14 cellular contexts compared by ENCODE assay signal in the genomic region with DNA sequence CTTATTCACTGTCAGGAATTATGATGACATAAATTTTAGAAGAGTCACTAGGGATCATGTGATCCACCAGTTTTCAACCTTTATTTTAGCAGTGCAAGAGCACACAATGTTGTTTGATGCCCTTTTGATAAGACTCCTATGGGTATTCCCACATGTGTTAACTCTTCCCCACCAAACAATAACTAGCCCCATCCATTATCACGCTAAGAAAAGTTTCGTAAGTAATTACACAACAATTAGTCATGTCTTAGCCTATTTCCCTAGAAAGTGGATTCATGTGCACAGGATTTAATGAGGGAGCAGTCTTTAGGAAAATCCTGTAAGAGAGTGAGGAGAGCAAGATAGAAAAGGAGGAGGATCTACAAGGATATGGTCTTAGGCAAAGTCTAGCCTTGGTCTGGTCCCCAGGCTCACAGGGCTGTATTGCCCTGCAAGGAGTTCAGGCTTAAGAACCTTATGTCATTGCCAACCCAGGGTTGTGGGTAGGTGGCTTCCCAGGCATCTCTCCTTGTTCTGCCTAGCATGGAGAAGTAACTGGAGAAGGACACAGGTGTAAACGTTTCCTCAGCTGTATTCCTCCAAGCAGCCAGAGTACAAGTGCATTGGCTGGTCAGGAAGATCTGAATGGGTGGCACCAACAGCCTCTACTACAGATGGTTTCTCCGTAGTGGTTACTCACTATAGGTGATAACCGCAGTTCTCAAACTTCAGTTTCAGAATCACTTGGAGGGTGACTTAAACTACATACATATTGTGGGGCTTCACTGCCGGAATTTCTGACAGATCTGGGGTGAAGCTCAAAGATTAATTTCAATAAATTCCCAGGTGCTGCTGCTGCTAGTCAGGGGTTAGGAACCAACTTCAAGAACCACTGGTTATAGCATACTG.
DNase-seq lines count a peak whose midpoint lies in the region; ATAC-seq and TF ChIP-seq lines count a peak whose summit lies in the region.
"Had no signal": no experiment of that assay in that cellular context is flagged by ENCODE, and none has a peak within 500 bp of the region (broad histone marks: within the 10 kb centered on the region; RNA-seq: fewer than 3 reads in every experiment).

No MANE protein-coding gene starts in this region.

- peaks cover 0 to 2% (median 2%) of the 10 kb centered on the region in 3 donors for H3K27me3 Mint-ChIP-seq in CD14-positive monocyte (ENCODE audit: low read depth in 3 of 3)

- H3K9me3 Mint-ChIP-seq in CD14-positive monocyte: peaks cover 0 to 7% (median 0%) of the 10 kb centered on the region in 7 donors
- H3K9me3 Mint-ChIP-seq: activated naive CD4-positive, alpha-beta T cell treated with anti-CD3 and anti-CD28 coated beads, Interleukin-2, amount 10 ng/mL, durations not matched to agents 7 days and 5 days had no signal

- no peak overlapping the region for H3K27ac Mint-ChIP-seq in CD14-positive monocyte
- H3K27ac Mint-ChIP-seq: activated naive CD4-positive, alpha-beta T cell treated with anti-CD3 and anti-CD28 coated beads, Interleukin-2, amount 10 ng/mL, durations not matched to agents 7 days and 5 days had no signal

- H3K4me1 Mint-ChIP-seq in CD14-positive monocyte: no peaks in the 10 kb centered on the region
- H3K4me1 Mint-ChIP-seq: activated naive CD4-positive, alpha-beta T cell treated with anti-CD3 and anti-CD28 coated beads, Interleukin-2, amount 10 ng/mL, durations not matched to agents 7 days and 5 days had no signal

- no peak overlapping the region for H3K4me3 ChIP-seq in fibroblast of mammary gland (ENCODE audit: control insufficient read depth, low read depth, low read length)
- no peak overlapping the region for H3K4me3 ChIP-seq in ovary
- H3K4me3 ChIP-seq: colonic mucosa had no signal

- no peaks in the 10 kb centered on the region for H3K27me3 ChIP-seq in ovary
- H3K27me3 ChIP-seq: colonic mucosa had no signal

- peak; percentile 97 for ATAC-seq in GM18502 (IDR thresholded peaks at IDR 0.05; ENCODE audit: poor library complexity, unreplicated experiment)
- ATAC-seq in GM21390 (IDR thresholded peaks at IDR 0.05; ENCODE audit: unreplicated experiment): peak; percentile 74
- ATAC-seq in HG03565 (IDR thresholded peaks at IDR 0.05; ENCODE audit: unreplicated experiment): peak; percentile 89

- no peak overlapping the region for H3K27ac ChIP-seq in ovary
- H3K27ac ChIP-seq: C4-2B, colonic mucosa had no signal

- H3K9me3 ChIP-seq in ovary: no peaks in the 10 kb centered on the region
- H3K9me3 ChIP-seq: colonic mucosa had no signal

- no peaks in the 10 kb centered on the region for H3K36me3 ChIP-seq in ovary
- H3K36me3 ChIP-seq: colonic mucosa had no signal

- DNase-seq in fibroblast of mammary gland (ENCODE audit: low read depth) (peak; percentile 56), ovary (no peak), DMS153 treated with DMSO at 0.1 percent for 48 hours (lab: John Stamatoyannopoulos, UW; ENCODE audit: unreplicated experiment) (no peak), GM20000 (ENCODE audit: low spot score) (no peak), CD14-positive monocyte (ENCODE audit: low spot score) (no peak)
- DNase-seq: activated naive CD4-positive, alpha-beta T cell treated with anti-CD3 and anti-CD28 coated beads, Interleukin-2, amount 10 ng/mL, durations not matched to agents 7 days and 5 days; colonic mucosa; islet precursor cell; NCI-H187 treated with DMSO at 0.1 percent for 48 hours; NK-92 treated with Interleukin-12 subunit alpha and Interleukin-12 subunit beta, amount 100 ng/mL, for 24 hours had no signal

- TF ChIP-seq CTCF in fibroblast of mammary gland (conservative IDR thresholded peaks at IDR 0.05; ENCODE audit: control insufficient read depth, insufficient read depth, low read depth, low read length): no peak
- no peak for TF ChIP-seq CTCF in ovary (IDR thresholded peaks at IDR 0.05)
- no peak for TF ChIP-seq CTCF in GM20000 (IDR thresholded peaks at IDR 0.05; ENCODE audit: extremely low read depth, missing control alignments)
- no peak for TF ChIP-seq CTCF in CD14-positive monocyte (IDR thresholded peaks at IDR 0.05)

- H3K4me3 Mint-ChIP-seq in CD14-positive monocyte: no peak overlapping the region
- H3K4me3 Mint-ChIP-seq: activated naive CD4-positive, alpha-beta T cell treated with anti-CD3 and anti-CD28 coated beads, Interleukin-2, amount 10 ng/mL, durations not matched to agents 7 days and 5 days had no signal

- no peak for TF ChIP-seq EP300 in ovary (IDR thresholded peaks at IDR 0.05)

- intact Hi-C loops in ovary (cut with DNase I) (no loop called here), CD14-positive monocyte (cut with micrococcal nuclease) (no loop called here)

- no peak for TF ChIP-seq POLR2A in ovary (IDR thresholded peaks at IDR 0.05)

- no peaks in the 10 kb centered on the region for H3K36me3 Mint-ChIP-seq in CD14-positive monocyte
- H3K36me3 Mint-ChIP-seq: activated naive CD4-positive, alpha-beta T cell treated with anti-CD3 and anti-CD28 coated beads, Interleukin-2, amount 10 ng/mL, durations not matched to agents 7 days and 5 days had no signal

- WGBS in ovary, 3 donors: 81 to 92% (median 91%) methylated on average over 6 of the region's 6 CpGs

- peaks cover 1% of the 10 kb centered on the region for H3K4me1 ChIP-seq in ovary (ENCODE audit: insufficient read depth)
- H3K4me1 ChIP-seq: colonic mucosa had no signal
